1 cellular context compared by ENCODE assay signal in the genomic region with DNA sequence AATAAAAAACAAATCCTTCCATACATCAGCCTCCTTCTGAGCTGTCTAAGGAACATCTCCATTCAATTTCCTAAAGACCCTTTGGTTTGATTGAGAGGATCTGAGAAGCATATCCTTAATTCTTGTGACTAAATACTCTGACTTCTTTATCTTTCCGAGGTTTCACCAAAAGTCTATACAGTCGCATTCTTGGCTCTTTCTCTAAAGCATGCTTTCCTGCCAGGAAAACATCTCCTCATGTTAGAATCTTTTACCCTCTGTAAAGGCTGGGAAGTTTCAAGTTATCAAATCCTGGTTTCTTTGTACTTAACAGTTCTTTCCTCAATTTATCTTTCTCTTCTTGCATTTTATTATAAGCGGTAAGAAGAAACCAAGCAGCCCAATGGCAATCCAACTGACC.
TF ChIP-seq lines count a peak whose summit lies in the region.

No MANE protein-coding gene starts in this region.

TF ChIP-seq in IMR-90, 13 proteins besides CTCF, POLR2A, EP300 and RAD21 (continued from another document):
- TF ChIP-seq ELK1 (IDR thresholded peaks at IDR 0.05; ENCODE audit: borderline replicate concordance, low read depth, low read length) (no peak), CHD1 (IDR thresholded peaks at IDR 0.05; ENCODE audit: low read depth, low read length) (no peak), RFX5 (IDR thresholded peaks at IDR 0.05; ENCODE audit: low read depth, low read length) (no peak), USF2 (IDR thresholded peaks at IDR 0.05; ENCODE audit: low read depth, low read length) (no peak), NFE2L2 (IDR thresholded peaks at IDR 0.05; ENCODE audit: low read depth, low read length) (no peak), MXI1 (IDR thresholded peaks at IDR 0.05; ENCODE audit: borderline replicate concordance, low read depth, low read length) (no peak), MAZ (IDR thresholded peaks at IDR 0.05; ENCODE audit: borderline replicate concordance, low read depth, low read length) (no peak), SMC3 (IDR thresholded peaks at IDR 0.05; ENCODE audit: low read depth, low read length) (no peak)
TF ChIP-seq in IMR-90: peak in this region for 0.
